ENCODE assay signal across 12 cellular contexts in genomic region chr5:109610581-109610980, GRCh38.
DNase-seq lines count a peak whose midpoint lies in the region; ATAC-seq and TF ChIP-seq lines count a peak whose summit lies in the region.
"Had no signal": no experiment of that assay in that cellular context is flagged by ENCODE, and none has a peak within 500 bp of the region (broad histone marks: within the 10 kb centered on the region; RNA-seq: fewer than 3 reads in every experiment).

No MANE protein-coding gene starts in this region.

- intact Hi-C loops in dorsolateral prefrontal cortex (cut with DNase I): loop anchor here in 1 of 2 donors (5.0 kb wide), 1 partner anchor 77 kb away; the partner anchor contains the start of gene MAN2A1

- H3K27me3 ChIP-seq in dorsolateral prefrontal cortex: no peaks in the 10 kb centered on the region
- H3K27me3 ChIP-seq in layer of hippocampus (ENCODE audit: control insufficient read depth, insufficient read depth, low read length): no peaks in the 10 kb centered on the region

- DNase-seq in SK-N-MC (ENCODE audit: low read depth, low spot score) (peak; percentile 72), dorsolateral prefrontal cortex (no peak), HPDE6-E6E7 (ENCODE audit: extremely low spot score) (no peak)
- DNase-seq in activated T-cell treated with anti-CD3 and anti-CD28 coated beads, Interleukin-2, amount 50 U/mL, for 4 hours: no peak
- DNase-seq: AML-193; Caco-2; CD4-positive, alpha-beta T cell; GM23248 had no signal

- no peaks in the 10 kb centered on the region for H3K4me1 Mint-ChIP-seq in activated T-cell treated with anti-CD3 and anti-CD28 coated beads, Interleukin-2, amount 50 U/mL, for 4 hours (ENCODE audit: low read depth)

- TF ChIP-seq CTCF in dorsolateral prefrontal cortex (IDR thresholded peaks at IDR 0.05 in 54 of 56, conservative IDR thresholded peaks at IDR 0.05 in 2 of 56; ENCODE audit: low read depth in 1 of 56, partially characterized antibody in 56 of 56): no peak

- H3K4me3 ChIP-seq in SK-N-MC (peak overlapping the region; percentile 21; the same call in 1 of the 2 replicates), dorsolateral prefrontal cortex (no peak overlapping the region)
- H3K4me3 ChIP-seq: GM23248, HAP-1 had no signal

- H3K9me3 Mint-ChIP-seq in activated T-cell treated with anti-CD3 and anti-CD28 coated beads, Interleukin-2, amount 50 U/mL, for 4 hours: no peaks in the 10 kb centered on the region
- H3K9me3 Mint-ChIP-seq: CD4-positive, alpha-beta T cell had no signal

- H3K9me3 ChIP-seq in SK-N-MC (ENCODE audit: low read depth, low read length): no peaks in the 10 kb centered on the region
- H3K9me3 ChIP-seq: Caco-2, HAP-1 had no signal

- H3K27ac ChIP-seq in SK-N-MC (peak overlapping the region; percentile 83), dorsolateral prefrontal cortex (peak overlapping the region in 56 of 59 donors; percentile 54 to 100 (median 97)), layer of hippocampus (ENCODE audit: low read depth, low read length) (peak overlapping the region; percentile 98)
- H3K27ac ChIP-seq: C4-2B, GM23248 had no signal

- H3K36me3 Mint-ChIP-seq in activated T-cell treated with anti-CD3 and anti-CD28 coated beads, Interleukin-2, amount 50 U/mL, for 4 hours (ENCODE audit: insufficient read depth): no peaks in the 10 kb centered on the region

- H3K27me3 Mint-ChIP-seq in activated T-cell treated with anti-CD3 and anti-CD28 coated beads, Interleukin-2, amount 50 U/mL, for 4 hours (ENCODE audit: low read depth): no peaks in the 10 kb centered on the region
- H3K27me3 Mint-ChIP-seq: CD4-positive, alpha-beta T cell had no signal

- ATAC-seq in HG02678 (IDR thresholded peaks at IDR 0.05; ENCODE audit: unreplicated experiment): no peak
- ATAC-seq in activated T-cell treated with anti-CD3 and anti-CD28 coated beads, Interleukin-2, amount 50 U/mL, for 4 hours: no peak

- no peak overlapping the region for H3K9ac ChIP-seq in SK-N-MC (ENCODE audit: insufficient read length)
- H3K9ac ChIP-seq: GM23248 had no signal

- no peaks in the 10 kb centered on the region for H3K36me3 ChIP-seq in SK-N-MC (ENCODE audit: insufficient read depth, low read length)
- H3K36me3 ChIP-seq: HAP-1 had no signal

- H3K4me3 Mint-ChIP-seq in activated T-cell treated with anti-CD3 and anti-CD28 coated beads, Interleukin-2, amount 50 U/mL, for 4 hours: no peak overlapping the region
- H3K4me3 Mint-ChIP-seq: CD4-positive, alpha-beta T cell had no signal
